ENCODE assay signal across 8 cellular contexts in genomic region chr9:137422668-137423000, GRCh38. TPM values are rescaled to one million over a fixed set of nuclear protein-coding genes. Genes with fewer than 3 reads are reported as not detected.
A peak's percentile ranks its signal among the peaks of the same experiment; 100 is the strongest.
DNase-seq lines count a peak whose midpoint lies in the region; ATAC-seq and TF ChIP-seq lines count a peak whose summit lies in the region.

No MANE protein-coding gene starts in this region.

- peaks cover 18% of the 10 kb centered on the region for H3K79me2 ChIP-seq in ACC112 (ENCODE audit: control insufficient read depth, insufficient read depth, low read length, unreplicated experiment)

- H3K27me3 ChIP-seq in ACC112 (ENCODE audit: insufficient read depth, low read length) (no peaks in the 10 kb centered on the region), endocrine pancreas (ENCODE audit: control insufficient read depth, insufficient read depth, low read length) (no peaks in the 10 kb centered on the region), mucosa of stomach (ENCODE audit: control insufficient read depth, insufficient read depth, low read length) (no peaks in the 10 kb centered on the region)

- no peak for TF ChIP-seq POLR2A in GM18505 (IDR thresholded peaks at IDR 0.05; ENCODE audit: borderline replicate concordance, extremely low read depth, insufficient read depth, insufficient read length)

- peak overlapping the region; percentile 93 for H2AFZ ChIP-seq in ACC112 (ENCODE audit: low read length, unreplicated experiment)

- H3K27ac ChIP-seq in ACC112 (ENCODE audit: low read depth, low read length) (no peak overlapping the region), SK-N-MC (no peak overlapping the region)

- H3K4me3 ChIP-seq in ACC112 (ENCODE audit: low read depth, low read length) (peak overlapping the region; percentile 82), SK-N-MC (peak overlapping the region; percentile 84), endocrine pancreas (ENCODE audit: control insufficient read depth, insufficient read depth, low read length) (no peak overlapping the region), mucosa of stomach (ENCODE audit: low read length) (peak overlapping the region; percentile 62)

- H3K4me1 ChIP-seq in ACC112 (ENCODE audit: control insufficient read depth, insufficient read depth, low read length, unreplicated experiment) (no peaks in the 10 kb centered on the region), endocrine pancreas (ENCODE audit: control insufficient read depth, insufficient read depth, low read length) (no peaks in the 10 kb centered on the region), mucosa of stomach (ENCODE audit: control insufficient read depth, insufficient read depth, low read length) (peaks cover 18% of the 10 kb centered on the region)

- H3K9me3 ChIP-seq in SK-N-MC (ENCODE audit: low read depth, low read length) (no peaks in the 10 kb centered on the region), endocrine pancreas (ENCODE audit: control insufficient read depth, low read length) (no peaks in the 10 kb centered on the region), mucosa of stomach (ENCODE audit: control insufficient read depth, low read length) (no peaks in the 10 kb centered on the region)

- DNase-seq in SK-N-MC (ENCODE audit: low read depth, low spot score) (no peak), A172 (ENCODE audit: low spot score) (no peak), pons (ENCODE audit: low spot score) (no peak)

- H3K36me3 ChIP-seq in ACC112 (ENCODE audit: insufficient read depth, low read length) = no peaks in the 10 kb centered on the region
- no peaks in the 10 kb centered on the region for H3K36me3 ChIP-seq in SK-N-MC (ENCODE audit: insufficient read depth, low read length)
- no peaks in the 10 kb centered on the region for H3K36me3 ChIP-seq in endocrine pancreas (ENCODE audit: control insufficient read depth, insufficient read depth, low read length)
- H3K36me3 ChIP-seq in mucosa of stomach (ENCODE audit: control insufficient read depth, insufficient read depth, low read length) = no peaks in the 10 kb centered on the region

- H3K9ac ChIP-seq in SK-N-MC (ENCODE audit: insufficient read length) (peak overlapping the region; percentile 89), endocrine pancreas (ENCODE audit: control insufficient read depth, insufficient read depth, low read length) (peak overlapping the region; percentile 54), mucosa of stomach (ENCODE audit: low read length) (peak overlapping the region; percentile 88)

- peak; percentile 14 for ATAC-seq in GM18505 (IDR thresholded peaks at IDR 0.05; ENCODE audit: unreplicated experiment)
- peak; percentile 40 for ATAC-seq in HG03064 (IDR thresholded peaks at IDR 0.05; ENCODE audit: low read depth, unreplicated experiment)

RNA-seq across cellular contexts. Expression of gene EXD3, which starts 0.3 kb away (rescaled TPM):
- 3.4 and 9.9 TPM in 2 replicates for total RNA-seq in A172 (2014; rRNA removed; shearing (Covaris generic))

RNA-seq across cellular contexts. Expression of gene NOXA1, which starts 0.6 kb away (rescaled TPM):
- total RNA-seq in A172 (2014; rRNA removed; shearing (Covaris generic)) = 1.7 and 3.3 TPM in 2 replicates

RNA-seq across cellular contexts. Expression of gene ENTPD8, which starts 18.5 kb away (rescaled TPM):
- 0.83 and 0.98 TPM in 2 replicates for total RNA-seq in A172 (2014; rRNA removed; shearing (Covaris generic))

RNA-seq across cellular contexts. Expression of gene NSMF, which starts 36.5 kb away (rescaled TPM):
- total RNA-seq in A172 (2014; rRNA removed; shearing (Covaris generic)) = 45.1 and 46.4 TPM in 2 replicates
